14 cellular contexts compared by ENCODE assay signal in the genomic region with DNA sequence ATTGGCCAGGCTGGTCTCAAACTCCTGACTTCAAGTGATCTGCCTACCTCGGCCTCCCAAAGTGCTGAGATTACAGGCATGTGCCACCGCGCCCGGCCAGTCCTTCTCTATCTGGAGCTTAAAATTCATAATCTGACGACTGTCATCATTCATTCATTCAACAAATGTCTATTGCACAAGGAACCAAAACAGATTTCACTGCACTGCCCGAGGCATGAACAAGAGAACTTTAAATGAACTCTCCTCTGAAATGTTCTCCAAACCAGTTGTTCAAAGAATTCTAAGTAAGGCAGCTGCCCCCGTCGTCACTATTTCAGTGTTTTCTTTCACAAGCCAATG. TPM values are rescaled to one million over a fixed set of nuclear protein-coding genes. Genes with fewer than 3 reads are reported as not detected.
DNase-seq lines count a peak whose midpoint lies in the region; ATAC-seq and TF ChIP-seq lines count a peak whose summit lies in the region.
"Had no signal": no experiment of that assay in that cellular context is flagged by ENCODE, and none has a peak within 500 bp of the region (broad histone marks: within the 10 kb centered on the region; RNA-seq: fewer than 3 reads in every experiment).

No MANE protein-coding gene starts in this region.

- DNase-seq in mammary epithelial cell (no peak), MCF 10A (ENCODE audit: unreplicated experiment) (no peak), hepatocyte (ENCODE audit: low spot score) (peak; percentile 11), type B pancreatic cell (ENCODE audit: extremely low spot score, unreplicated experiment) (no peak), SKM-1 (lab: John Stamatoyannopoulos, UW; ENCODE audit: unreplicated experiment) (no peak), foreskin fibroblast (no peak)
- DNase-seq: DMS 273 treated with DMSO at 0.1 percent for 48 hours; HFFc6; NCI-H187; NK-92 treated with Interleukin-12 subunit alpha and Interleukin-12 subunit beta, amount 100 ng/mL, for 24 hours had no signal

- peaks cover 25% of the 10 kb centered on the region for H3K27me3 Mint-ChIP-seq in MCF 10A (ENCODE audit: insufficient read depth, unreplicated experiment)
- no peaks in the 10 kb centered on the region for H3K27me3 Mint-ChIP-seq in type B pancreatic cell

- POLR2A ChIA-PET in MCF 10A (lab: Yijun Ruan, JAX): interaction anchor here (1.8 kb wide), 1 partner anchor 45 kb away, joined by 5 read pairs; a partner anchor contains a TSS

- H3K27ac Mint-ChIP-seq in MCF 10A (ENCODE audit: low read depth, unreplicated experiment) (no peak overlapping the region), type B pancreatic cell (peak overlapping the region; percentile 93)
- H3K27ac Mint-ChIP-seq: HFFc6 had no signal

- no peaks in the 10 kb centered on the region for H3K4me1 Mint-ChIP-seq in MCF 10A (ENCODE audit: insufficient read depth, unreplicated experiment)
- H3K4me1 Mint-ChIP-seq in type B pancreatic cell (ENCODE audit: unreplicated experiment): peaks cover 4% of the 10 kb centered on the region

- 34% methylated on average over 8 of the region's 8 CpGs for WGBS in mammary epithelial cell (ENCODE audit: low coverage, missing lambda C conversion rate)
- 86% methylated on average over 8 of the region's 8 CpGs for WGBS in hepatocyte (ENCODE audit: low lambda C conversion rate, missing lambda C conversion rate)

- no peak overlapping the region for H3K4me3 Mint-ChIP-seq in MCF 10A (ENCODE audit: unreplicated experiment)
- H3K4me3 Mint-ChIP-seq in type B pancreatic cell: peak overlapping the region; percentile 42
- H3K4me3 Mint-ChIP-seq: HFFc6 had no signal

- H2AFZ ChIP-seq in mammary epithelial cell (ENCODE audit: low read depth, low read length): peak overlapping the region; percentile 13
- no peak overlapping the region for H2AFZ ChIP-seq in hepatocyte

- H3K4me2 ChIP-seq in mammary epithelial cell (ENCODE audit: insufficient read depth, low read depth, low read length) (no peak overlapping the region), hepatocyte (no peak overlapping the region)
- H3K4me2 ChIP-seq: A549 had no signal

- H3K27ac ChIP-seq in mammary epithelial cell (ENCODE audit: insufficient read depth, low read depth, low read length): no peak overlapping the region
- H3K27ac ChIP-seq in VCaP: peak overlapping the region; percentile 76
- no peak overlapping the region for H3K27ac ChIP-seq in hepatocyte
- H3K27ac ChIP-seq: A549, C4-2B had no signal

- dilution Hi-C loops in mammary epithelial cell (cut with HindIII; ENCODE audit: low sequenced_read_pairs): no loop called here

- H4K20me1 ChIP-seq in mammary epithelial cell (ENCODE audit: insufficient read depth, low read length) (no peaks in the 10 kb centered on the region), hepatocyte (ENCODE audit: insufficient read depth, poor library complexity, severe bottlenecking) (no peaks in the 10 kb centered on the region)

- intact Hi-C loops in mammary epithelial cell (cut with micrococcal nuclease) (no loop called here), MCF 10A (cut with micrococcal nuclease) (no loop called here)

- in situ Hi-C loops in mammary epithelial cell (cut with MboI; ENCODE audit: low sequenced_read_pairs in 2 of 2): no loop called here

- no peaks in the 10 kb centered on the region for H3K27me3 ChIP-seq in mammary epithelial cell (ENCODE audit: insufficient read depth, low read length)
- H3K27me3 ChIP-seq in hepatocyte: no peaks in the 10 kb centered on the region

- H3K36me3 ChIP-seq in mammary epithelial cell (ENCODE audit: insufficient read depth, low read length) (no peaks in the 10 kb centered on the region), hepatocyte (replicated peaks; ENCODE audit: insufficient read depth, low read depth) (no peaks in the 10 kb centered on the region)

- H3K79me2 ChIP-seq in mammary epithelial cell (ENCODE audit: insufficient read depth, low read length): no peaks in the 10 kb centered on the region
- no peaks in the 10 kb centered on the region for H3K79me2 ChIP-seq in hepatocyte

- H3K9ac ChIP-seq in mammary epithelial cell (ENCODE audit: insufficient read depth, low read length): no peak overlapping the region

- H3K4me1 ChIP-seq in mammary epithelial cell (ENCODE audit: insufficient read depth, low read length): no peaks in the 10 kb centered on the region
- H3K4me1 ChIP-seq in hepatocyte (ENCODE audit: insufficient read depth): no peaks in the 10 kb centered on the region
- H3K4me1 ChIP-seq: A549 had no signal

- ATAC-seq in HG02970 (IDR thresholded peaks at IDR 0.05; ENCODE audit: low FRiP score, unreplicated experiment): no peak
- ATAC-seq: A549 had no signal

- H3K9me3 Mint-ChIP-seq in MCF 10A (ENCODE audit: unreplicated experiment) (no peaks in the 10 kb centered on the region), type B pancreatic cell (peaks cover 13% of the 10 kb centered on the region)
- H3K9me3 Mint-ChIP-seq: HFFc6 had no signal

- H3K9me3 ChIP-seq in mammary epithelial cell (replicated peaks; ENCODE audit: insufficient read depth, low read length) (no peaks in the 10 kb centered on the region), hepatocyte (ENCODE audit: low read depth) (no peaks in the 10 kb centered on the region)
- H3K9me3 ChIP-seq: A549 had no signal

- H3K4me3 ChIP-seq in mammary epithelial cell (replicated peaks in 1 of 3; ENCODE audit: insufficient read depth in 1 of 3, low read depth in 2 of 3, low read length in 3 of 3): no peak overlapping the region
- H3K4me3 ChIP-seq in hepatocyte: no peak overlapping the region
- H3K4me3 ChIP-seq in foreskin fibroblast (ENCODE audit: low read depth in 1 of 2, low read length in 2 of 2): no peak overlapping the region
- H3K4me3 ChIP-seq: A549 had no signal

- H3K36me3 Mint-ChIP-seq in MCF 10A (ENCODE audit: insufficient read depth, unreplicated experiment) (no peaks in the 10 kb centered on the region), type B pancreatic cell (no peaks in the 10 kb centered on the region)

- BruUV-seq in mammary epithelial cell (replicated peaks; lab: Mats Ljungman, UMichigan): no TSS peak
- no TSS peak for BruUV-seq in MCF 10A (replicated peaks; lab: Mats Ljungman, UMichigan)

- TF ChIP-seq CTCF in mammary epithelial cell (conservative IDR thresholded peaks at IDR 0.05 in 1 of 2, IDR thresholded peaks at IDR 0.05 in 1 of 2; ENCODE audit: extremely low read depth in 1 of 2, insufficient read depth in 1 of 2, low read depth in 1 of 2, low read length in 2 of 2) (no peak), MCF 10A (IDR thresholded peaks at IDR 0.05; ENCODE audit: unreplicated experiment) (no peak), VCaP (conservative IDR thresholded peaks at IDR 0.05) (no peak), hepatocyte (IDR thresholded peaks at IDR 0.05; ENCODE audit: poor library complexity) (no peak), type B pancreatic cell (conservative IDR thresholded peaks at IDR 0.05) (no peak), foreskin fibroblast (IDR thresholded peaks at IDR 0.05; ENCODE audit: low read depth, low read length) (no peak)

- H3K9me2 ChIP-seq in hepatocyte (replicated peaks; ENCODE audit: insufficient read depth): no peaks in the 10 kb centered on the region

- CTCF ChIA-PET in mammary epithelial cell (lab: Charles Lee; ENCODE audit: low non-redundant PET): no interaction called here
- CTCF ChIA-PET in MCF 10A (lab: Yijun Ruan, JAX): interaction anchor here (0.6 kb wide), 1 partner anchor 1962 kb away, joined by 3 read pairs; a partner anchor contains a TSS

RNA-seq across cellular contexts. Expression of a gene that starts 44.8 kb away (rescaled TPM):
- total RNA-seq in mammary epithelial cell (10 to 100 TPM; 42.0 to 89.8 TPM), MCF 10A (2022) (91.5 and 122 TPM in 2 replicates), hepatocyte (69.7 and 75.9 TPM in 2 replicates), type B pancreatic cell (ENCODE audit: low replicate concordance) (67.6 and 79.8 TPM in 2 replicates)
- polyA plus RNA-seq in mammary epithelial cell (64.5 TPM), hepatocyte (43.2 and 44.7 TPM in 2 replicates)
- polyA minus RNA-seq in mammary epithelial cell: 45.3 TPM
